Comparison of ENCODE assay signal across 25 cellular contexts in genomic region chr21:21238882-21239400, GRCh38.
"Had no signal": no experiment of that assay in that cellular context is flagged by ENCODE, and none has a peak within 500 bp of the region (broad histone marks: within the 10 kb centered on the region; RNA-seq: fewer than 3 reads in every experiment).

No MANE protein-coding gene starts in this region.

- H3K27ac ChIP-seq: ovary, right lobe of liver, stomach, thyroid gland, upper lobe of left lung, vagina had no signal

- DNase-seq: activated CD4-positive, alpha-beta T cell treated with anti-CD3 and anti-CD28 coated beads for 36 hours; activated CD4-positive, CD25-positive, alpha-beta regulatory T cell; activated CD8-positive, alpha-beta memory T cell treated with anti-CD3 and anti-CD28 coated beads, Interleukin-2, amount 10 ng/mL, durations not matched to agents 7 days and 5 days; activated CD8-positive, alpha-beta T cell treated with anti-CD3 and anti-CD28 coated beads, Interleukin-2, amount 10 ng/mL, durations not matched to agents 7 days and 5 days; activated naive CD8-positive, alpha-beta T cell treated with anti-CD3 and anti-CD28 coated beads, Interleukin-2, amount 50 U/mL, for 24 hours; activated T-cell treated with anti-CD3 and anti-CD28 coated beads, Interleukin-2, amount 50 U/mL, for 48 hours; amygdala; caudate nucleus; cortex of kidney; effector memory CD8-positive, alpha-beta T cell; erythroblast; foreskin fibroblast; head of caudate nucleus; hippocampal formation; kidney; left colon; mammary epithelial cell; ovary; right lobe of liver; stimulated activated CD4-positive, alpha-beta T cell treated with anti-CD3 and anti-CD28 coated beads, Interleukin-4, amount 100 ng/mL, for 1 hour; stomach; thyroid gland; upper lobe of left lung had no signal

- ATAC-seq: activated CD4-positive, alpha-beta T cell treated with anti-CD3 and anti-CD28 coated beads for 36 hours; activated CD8-positive, alpha-beta memory T cell treated with anti-CD3 and anti-CD28 coated beads, Interleukin-2, amount 10 ng/mL, durations not matched to agents 7 days and 5 days; activated CD8-positive, alpha-beta T cell treated with anti-CD3 and anti-CD28 coated beads, Interleukin-2, amount 10 ng/mL, durations not matched to agents 7 days and 5 days; activated naive CD8-positive, alpha-beta T cell treated with anti-CD3 and anti-CD28 coated beads, Interleukin-2, amount 50 U/mL, for 24 hours; effector memory CD8-positive, alpha-beta T cell; left colon; right lobe of liver; stimulated activated effector memory CD8-positive, alpha-beta T cell treated with anti-CD3 and anti-CD28 coated beads, Interleukin-12 subunit alpha, Interleukin-12 subunit beta, amount 100 ng/mL, for 72 hours had no signal
